Comparison of ENCODE assay signal across 32 cellular contexts in genomic region chr7:159231017-159231416, GRCh38.
"Had no signal": no experiment of that assay in that cellular context is flagged by ENCODE, and none has a peak within 500 bp of the region (broad histone marks: within the 10 kb centered on the region; RNA-seq: fewer than 3 reads in every experiment).

No MANE protein-coding gene starts in this region.

- H3K4me3 ChIP-seq: ascending aorta, cardiac muscle cell, PC-9 had no signal

- H3K27ac Mint-ChIP-seq: activated CD4-positive, alpha-beta T cell treated with anti-CD3 and anti-CD28 coated beads, Interleukin-2, amount 10 ng/mL, durations not matched to agents 7 days and 5 days; activated CD8-positive, alpha-beta T cell treated with anti-CD3 and anti-CD28 coated beads, Interleukin-2, amount 10 ng/mL, durations not matched to agents 7 days and 5 days; activated naive CD4-positive, alpha-beta T cell treated with anti-CD3 and anti-CD28 coated beads, Interleukin-2, amount 50 U/mL, for 24 hours; activated naive CD8-positive, alpha-beta T cell treated with anti-CD3 and anti-CD28 coated beads, Interleukin-2, amount 10 ng/mL, durations not matched to agents 7 days and 5 days; activated T-cell treated with anti-CD3 and anti-CD28 coated beads, Interleukin-2, amount 50 U/mL, for 24 hours; activated T-helper 2 cell treated with anti-CD3 and anti-CD28 coated beads, Interferon-gamma antibody, Interleukin-2, Interleukin-4, amounts not matched to agents 10 μg/mL and 5 μg/mL and 100 μg/mL, durations not matched to agents 14 hours and 24 hours and 36 hours had no signal

- H3K9me3 Mint-ChIP-seq: activated CD4-positive, alpha-beta T cell treated with anti-CD3 and anti-CD28 coated beads, Interleukin-2, amount 10 ng/mL, durations not matched to agents 7 days and 5 days; activated naive CD4-positive, alpha-beta T cell treated with anti-CD3 and anti-CD28 coated beads, Interleukin-2, amount 50 U/mL, for 24 hours; activated naive CD8-positive, alpha-beta T cell treated with anti-CD3 and anti-CD28 coated beads, Interleukin-2, amount 10 ng/mL, durations not matched to agents 7 days and 5 days; activated T-cell treated with anti-CD3 and anti-CD28 coated beads, Interleukin-2, amount 50 U/mL, for 24 hours; activated T-helper 2 cell treated with anti-CD3 and anti-CD28 coated beads, Interferon-gamma antibody, Interleukin-2, Interleukin-4, amounts not matched to agents 10 μg/mL and 5 μg/mL and 100 μg/mL, durations not matched to agents 14 hours and 24 hours and 36 hours; central memory CD8-positive, alpha-beta T cell had no signal

- H3K4me3 Mint-ChIP-seq: activated CD4-positive, alpha-beta T cell treated with anti-CD3 and anti-CD28 coated beads, Interleukin-2, amount 10 ng/mL, durations not matched to agents 7 days and 5 days; activated CD8-positive, alpha-beta T cell treated with anti-CD3 and anti-CD28 coated beads, Interleukin-2, amount 10 ng/mL, durations not matched to agents 7 days and 5 days; activated naive CD4-positive, alpha-beta T cell treated with anti-CD3 and anti-CD28 coated beads, Interleukin-2, amount 50 U/mL, for 24 hours; activated naive CD8-positive, alpha-beta T cell treated with anti-CD3 and anti-CD28 coated beads, Interleukin-2, amount 10 ng/mL, durations not matched to agents 7 days and 5 days; activated T-cell treated with anti-CD3 and anti-CD28 coated beads, Interleukin-2, amount 50 U/mL, for 24 hours; central memory CD8-positive, alpha-beta T cell had no signal

- H3K27me3 Mint-ChIP-seq: activated CD4-positive, alpha-beta T cell treated with anti-CD3 and anti-CD28 coated beads, Interleukin-2, amount 10 ng/mL, durations not matched to agents 7 days and 5 days; activated naive CD8-positive, alpha-beta T cell treated with anti-CD3 and anti-CD28 coated beads, Interleukin-2, amount 10 ng/mL, durations not matched to agents 7 days and 5 days had no signal

- DNase-seq: activated CD4-positive, alpha-beta T cell treated with anti-CD3 and anti-CD28 coated beads for 1 hour; activated CD4-positive, alpha-beta T cell treated with anti-CD3 and anti-CD28 coated beads, Interleukin-2, amount 10 ng/mL, durations not matched to agents 7 days and 5 days; activated CD4-positive, alpha-beta T cell treated with anti-CD3 and anti-CD28 coated beads, Interleukin-2, amount 50 U/mL, for 48 hours; activated CD4-positive, CD25-positive, alpha-beta regulatory T cell; activated CD8-positive, alpha-beta T cell treated with anti-CD3 and anti-CD28 coated beads, Interleukin-2, amount 10 ng/mL, durations not matched to agents 7 days and 5 days; activated gamma-delta T cell; activated naive CD4-positive, alpha-beta T cell treated with Interleukin-2 at 50 U/mL for 16 hours; activated naive CD8-positive, alpha-beta T cell treated with anti-CD3 and anti-CD28 coated beads, Interleukin-2, amount 10 ng/mL, durations not matched to agents 7 days and 5 days; activated T-cell treated with anti-CD3 and anti-CD28 coated beads, Interleukin-2, amount 50 U/mL, for 24 hours; amygdala; MM.1S; MV-4-11; NCI-H1092; NCI-H1694 treated with DMSO at 0.1 percent for 48 hours; NCI-H2029; NCI-H2171; NCI-H510A treated with DMSO at 0.1 percent for 48 hours; NCI-H526 treated with DMSO at 0.1 percent for 48 hours; PC-9; Right ventricle myocardium superior; SW 1271; T-helper 1 cell; T-helper 2 cell; T-helper 9 cell had no signal

- H3K9me3 ChIP-seq: ascending aorta had no signal

- H3K36me3 Mint-ChIP-seq: activated naive CD4-positive, alpha-beta T cell treated with anti-CD3 and anti-CD28 coated beads, Interleukin-2, amount 50 U/mL, for 24 hours; activated naive CD8-positive, alpha-beta T cell treated with anti-CD3 and anti-CD28 coated beads, Interleukin-2, amount 10 ng/mL, durations not matched to agents 7 days and 5 days had no signal

- H3K27ac ChIP-seq: ascending aorta, cardiac muscle cell, KMS-11, PC-9, RWPE1, VCaP had no signal

- H3K36me3 ChIP-seq: ascending aorta, cardiac muscle cell had no signal

- H3K27me3 ChIP-seq: ascending aorta, cardiac muscle cell had no signal

- ATAC-seq: activated CD8-positive, alpha-beta T cell treated with anti-CD3 and anti-CD28 coated beads, Interleukin-2, amount 10 ng/mL, durations not matched to agents 7 days and 5 days had no signal

- H3K4me1 Mint-ChIP-seq: activated CD4-positive, alpha-beta T cell treated with anti-CD3 and anti-CD28 coated beads, Interleukin-2, amount 10 ng/mL, durations not matched to agents 7 days and 5 days; activated naive CD4-positive, alpha-beta T cell treated with anti-CD3 and anti-CD28 coated beads, Interleukin-2, amount 50 U/mL, for 24 hours; activated naive CD8-positive, alpha-beta T cell treated with anti-CD3 and anti-CD28 coated beads, Interleukin-2, amount 10 ng/mL, durations not matched to agents 7 days and 5 days; central memory CD8-positive, alpha-beta T cell had no signal
